In the genomic region with DNA sequence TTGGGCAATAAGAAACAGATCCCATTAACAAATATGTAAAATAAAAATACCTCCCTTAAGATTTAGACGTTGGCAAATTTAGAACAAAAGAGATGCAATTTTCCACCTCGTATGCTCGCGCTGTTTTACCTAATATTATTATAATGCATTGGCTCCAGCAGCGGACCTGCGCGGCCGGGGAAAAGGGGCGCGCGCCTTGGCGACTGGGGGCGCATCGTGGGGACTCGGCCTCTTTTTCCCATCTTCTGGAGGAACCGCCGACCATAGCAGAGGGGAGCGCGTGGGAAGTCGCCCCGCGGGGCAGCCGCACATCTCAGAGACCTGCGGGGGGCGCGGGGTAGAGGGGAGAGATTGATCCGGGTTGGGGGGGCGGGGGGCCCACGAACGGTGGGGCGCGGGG, we compare ENCODE assay signal across 32 cellular contexts.
"Had no signal": no experiment of that assay in that cellular context is flagged by ENCODE, and none has a peak within 500 bp of the region (broad histone marks: within the 10 kb centered on the region; RNA-seq: fewer than 3 reads in every experiment).

No MANE protein-coding gene starts in this region.

- H3K36me3 Mint-ChIP-seq: activated CD8-positive, alpha-beta memory T cell treated with anti-CD3 and anti-CD28 coated beads, Interleukin-2, amount 10 ng/mL, durations not matched to agents 7 days and 5 days; activated naive CD4-positive, alpha-beta T cell treated with anti-CD3 and anti-CD28 coated beads, Interleukin-2, amount 50 U/mL, for 72 hours; activated naive CD8-positive, alpha-beta T cell treated with anti-CD3 and anti-CD28 coated beads for 36 hours had no signal

- ATAC-seq: activated CD4-positive, alpha-beta T cell treated with anti-CD3 and anti-CD28 coated beads for 36 hours; activated CD4-positive, CD25-positive, alpha-beta regulatory T cell treated with anti-CD3 and anti-CD28 coated beads, Interleukin-2, amount 50 U/mL, for 24 hours; activated CD8-positive, alpha-beta memory T cell treated with anti-CD3 and anti-CD28 coated beads, Interleukin-2, amount 10 ng/mL, durations not matched to agents 7 days and 5 days; activated CD8-positive, alpha-beta T cell treated with anti-CD3 and anti-CD28 coated beads, Interleukin-2, amount 10 ng/mL, durations not matched to agents 7 days and 5 days; activated naive CD4-positive, alpha-beta T cell treated with anti-CD3 and anti-CD28 coated beads, Interleukin-2, amount 50 U/mL, for 72 hours; body of pancreas had no signal

- H3K4me1 Mint-ChIP-seq: activated CD4-positive, alpha-beta memory T cell treated with anti-CD3 and anti-CD28 coated beads, Interleukin-2, amount 10 ng/mL, durations not matched to agents 7 days and 5 days; activated CD4-positive, alpha-beta T cell treated with anti-CD3 and anti-CD28 coated beads for 36 hours; activated CD4-positive, alpha-beta T cell treated with anti-CD3 and anti-CD28 coated beads, Interleukin-2, amount 10 ng/mL, durations not matched to agents 7 days and 5 days; activated CD8-positive, alpha-beta memory T cell treated with anti-CD3 and anti-CD28 coated beads, Interleukin-2, amount 10 ng/mL, durations not matched to agents 7 days and 5 days; activated naive CD8-positive, alpha-beta T cell treated with anti-CD3 and anti-CD28 coated beads for 36 hours had no signal

- H3K4me3 Mint-ChIP-seq: activated CD4-positive, alpha-beta memory T cell treated with anti-CD3 and anti-CD28 coated beads, Interleukin-2, amount 10 ng/mL, durations not matched to agents 7 days and 5 days; activated CD4-positive, alpha-beta T cell treated with anti-CD3 and anti-CD28 coated beads for 36 hours; activated CD4-positive, alpha-beta T cell treated with anti-CD3 and anti-CD28 coated beads, Interleukin-2, amount 10 ng/mL, durations not matched to agents 7 days and 5 days; activated CD8-positive, alpha-beta memory T cell treated with anti-CD3 and anti-CD28 coated beads, Interleukin-2, amount 10 ng/mL, durations not matched to agents 7 days and 5 days; activated CD8-positive, alpha-beta T cell treated with anti-CD3 and anti-CD28 coated beads, Interleukin-2, amount 10 ng/mL, durations not matched to agents 7 days and 5 days; activated naive CD4-positive, alpha-beta T cell treated with anti-CD3 and anti-CD28 coated beads for 36 hours; activated naive CD8-positive, alpha-beta T cell treated with anti-CD3 and anti-CD28 coated beads for 36 hours; activated T-cell treated with anti-CD3 and anti-CD28 coated beads, Interleukin-2, amount 50 U/mL, for 24 hours; T-helper 1 cell treated with Interleukin-12 subunit alpha and Interleukin-12 subunit beta and Interleukin-4 antibody, amounts not matched to agents 30 μg/mL and 1 μg/mL, for 36 hours; T-helper 2 cell treated with Interferon-gamma antibody and Interleukin-4, amounts not matched to agents 5 μg/mL and 100 μg/mL, for 36 hours had no signal

- H3K27ac Mint-ChIP-seq: activated CD4-positive, alpha-beta memory T cell treated with anti-CD3 and anti-CD28 coated beads, Interleukin-2, amount 10 ng/mL, durations not matched to agents 7 days and 5 days; activated CD4-positive, alpha-beta T cell treated with anti-CD3 and anti-CD28 coated beads for 36 hours; activated CD4-positive, alpha-beta T cell treated with anti-CD3 and anti-CD28 coated beads, Interleukin-2, amount 10 ng/mL, durations not matched to agents 7 days and 5 days; activated CD8-positive, alpha-beta memory T cell treated with anti-CD3 and anti-CD28 coated beads, Interleukin-2, amount 10 ng/mL, durations not matched to agents 7 days and 5 days; activated CD8-positive, alpha-beta T cell treated with anti-CD3 and anti-CD28 coated beads, Interleukin-2, amount 10 ng/mL, durations not matched to agents 7 days and 5 days; activated naive CD4-positive, alpha-beta T cell treated with anti-CD3 and anti-CD28 coated beads for 36 hours; activated naive CD4-positive, alpha-beta T cell treated with anti-CD3 and anti-CD28 coated beads, Interleukin-2, amount 50 U/mL, for 72 hours; activated naive CD8-positive, alpha-beta T cell treated with anti-CD3 and anti-CD28 coated beads for 36 hours; activated T-cell treated with anti-CD3 and anti-CD28 coated beads, Interleukin-2, amount 50 U/mL, for 24 hours; activated T-helper 2 cell treated with anti-CD3 and anti-CD28 coated beads, Interferon-gamma antibody, Interleukin-2, Interleukin-4, amounts not matched to agents 10 μg/mL and 5 μg/mL and 100 μg/mL, durations not matched to agents 14 hours and 24 hours and 36 hours; T-helper 1 cell treated with Interleukin-12 subunit alpha and Interleukin-12 subunit beta and Interleukin-4 antibody, amounts not matched to agents 30 μg/mL and 1 μg/mL, for 36 hours; T-helper 2 cell treated with Interferon-gamma antibody and Interleukin-4, amounts not matched to agents 5 μg/mL and 100 μg/mL, for 36 hours had no signal

- DNase-seq: activated CD4-positive, alpha-beta memory T cell treated with anti-CD3 and anti-CD28 coated beads, Interleukin-2, amount 10 ng/mL, durations not matched to agents 7 days and 5 days; activated CD4-positive, alpha-beta T cell treated with anti-CD3 and anti-CD28 coated beads for 1 hour; activated CD4-positive, alpha-beta T cell treated with anti-CD3 and anti-CD28 coated beads for 36 hours; activated CD4-positive, alpha-beta T cell treated with anti-CD3 and anti-CD28 coated beads for 48 hours; activated CD4-positive, alpha-beta T cell treated with anti-CD3 and anti-CD28 coated beads, Interleukin-2, amount 10 ng/mL, durations not matched to agents 7 days and 5 days; activated CD4-positive, alpha-beta T cell treated with anti-CD3 and anti-CD28 coated beads, Interleukin-2, amount 50 U/mL, for 48 hours; activated CD4-positive, CD25-positive, alpha-beta regulatory T cell; activated CD8-positive, alpha-beta memory T cell treated with anti-CD3 and anti-CD28 coated beads for 24 hours; activated CD8-positive, alpha-beta memory T cell treated with anti-CD3 and anti-CD28 coated beads, Interleukin-2, amount 10 ng/mL, durations not matched to agents 7 days and 5 days; activated CD8-positive, alpha-beta memory T cell treated with anti-CD3 and anti-CD28 coated beads, Interleukin-2, amount 50 U/mL, for 48 hours; activated CD8-positive, alpha-beta T cell treated with anti-CD3 and anti-CD28 coated beads, Interleukin-2, amount 10 ng/mL, durations not matched to agents 7 days and 5 days; activated effector memory CD4-positive, alpha-beta T cell treated with Interleukin-2 at 50 U/mL for 16 hours; activated gamma-delta T cell; activated naive CD4-positive, alpha-beta T cell treated with anti-CD3 and anti-CD28 coated beads for 36 hours; activated naive CD4-positive, alpha-beta T cell treated with anti-CD3 and anti-CD28 coated beads, Interleukin-2, amount 50 U/mL, for 16 hours; activated naive CD8-positive, alpha-beta T cell treated with anti-CD3 and anti-CD28 coated beads for 36 hours; activated T-cell treated with anti-CD3 and anti-CD28 coated beads, Interleukin-2, amount 50 U/mL, for 24 hours; activated T-cell treated with anti-CD3 and anti-CD28 coated beads, Interleukin-2, amount 50 U/mL, for 48 hours; adrenal gland; amniotic stem cell; aorta; body of pancreas; brain microvascular endothelial cell; central memory CD4-positive, alpha-beta T cell; T-helper 1 cell; T-helper 2 cell; T-helper 9 cell had no signal

- H3K9me3 Mint-ChIP-seq: activated CD4-positive, alpha-beta memory T cell treated with anti-CD3 and anti-CD28 coated beads, Interleukin-2, amount 10 ng/mL, durations not matched to agents 7 days and 5 days; activated CD4-positive, alpha-beta T cell treated with anti-CD3 and anti-CD28 coated beads, Interleukin-2, amount 10 ng/mL, durations not matched to agents 7 days and 5 days; activated naive CD4-positive, alpha-beta T cell treated with anti-CD3 and anti-CD28 coated beads for 36 hours; activated naive CD4-positive, alpha-beta T cell treated with anti-CD3 and anti-CD28 coated beads, Interleukin-2, amount 50 U/mL, for 72 hours; activated naive CD8-positive, alpha-beta T cell treated with anti-CD3 and anti-CD28 coated beads for 36 hours; activated T-cell treated with anti-CD3 and anti-CD28 coated beads, Interleukin-2, amount 50 U/mL, for 24 hours; activated T-helper 2 cell treated with anti-CD3 and anti-CD28 coated beads, Interferon-gamma antibody, Interleukin-2, Interleukin-4, amounts not matched to agents 10 μg/mL and 5 μg/mL and 100 μg/mL, durations not matched to agents 14 hours and 24 hours and 36 hours; T-helper 1 cell treated with Interleukin-12 subunit alpha and Interleukin-12 subunit beta and Interleukin-4 antibody, amounts not matched to agents 30 μg/mL and 1 μg/mL, for 36 hours; T-helper 2 cell treated with Interferon-gamma antibody and Interleukin-4, amounts not matched to agents 5 μg/mL and 100 μg/mL, for 36 hours had no signal
